ENCODE assay signal across 7 cellular contexts in the genomic region with DNA sequence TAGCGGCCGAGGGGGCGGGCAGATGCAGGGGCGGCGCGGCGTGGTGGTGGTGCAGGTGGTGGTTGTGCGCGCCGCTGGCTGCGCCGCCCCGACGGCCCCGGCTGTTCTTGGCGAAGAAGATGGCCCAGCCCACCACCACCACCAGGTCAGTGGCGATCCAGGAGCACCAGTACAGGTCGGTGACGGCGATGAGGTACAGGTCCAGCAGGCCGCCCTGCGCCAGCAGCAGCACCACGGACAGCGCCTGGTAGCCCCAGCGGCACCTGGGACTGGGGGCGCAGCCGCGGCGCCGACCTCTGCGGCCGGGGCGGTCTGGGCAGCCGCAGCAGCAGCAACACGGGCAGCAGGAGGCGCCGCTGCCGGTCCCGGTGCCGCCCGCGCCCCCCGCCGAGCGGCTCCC. TPM values are rescaled to one million over a fixed set of nuclear protein-coding genes. Genes with fewer than 3 reads are reported as not detected.
DNase-seq lines count a peak whose midpoint lies in the region; ATAC-seq and TF ChIP-seq lines count a peak whose summit lies in the region.

No MANE protein-coding gene starts in this region.

- peak; percentile 44 for DNase-seq in activated B cell treated with CpG ODN at 0.5 μM for 24 hours
- peak; percentile 69 for DNase-seq in dermis blood vessel endothelial cell
- peak; percentile 23 to 54 for DNase-seq in memory B cell (ENCODE audit: low spot score in 2 of 2)
- DNase-seq in stomach = peak; percentile 51
- DNase-seq in dedifferentiated amniotic fluid mesenchymal stem cell (ENCODE audit: extremely low spot score) = no peak

- no peak for TF ChIP-seq POLR2A in stomach (IDR thresholded peaks at IDR 0.05)

- POLR2A ChIA-PET in activated B cell treated with CpG ODN at 0.5 μM for 24 hours (lab: Charles Lee) = no interaction called here

- H3K4me1 Mint-ChIP-seq in activated B cell treated with CpG ODN at 0.5 μM for 24 hours = peaks cover 35% of the 10 kb centered on the region
- peaks cover 25% of the 10 kb centered on the region for H3K4me1 Mint-ChIP-seq in memory B cell

- H3K9me3 ChIP-seq in stomach = peaks cover 0 to 4% (median 0%) of the 10 kb centered on the region in 4 donors

- peaks cover 4 to 63% (median 35%) of the 10 kb centered on the region in 3 donors for H3K27me3 ChIP-seq in stomach

- peak overlapping the region; percentile 51 to 89 (median 62) for H3K4me3 ChIP-seq in stomach

- 0 to 6% (median 0%) methylated on average over 3 to 45 of the region's 45 CpGs for WGBS in stomach, 5 donors

- TF ChIP-seq CTCF in activated B cell treated with CpG ODN at 0.5 μM for 24 hours (IDR thresholded peaks at IDR 0.05) (no peak), stomach (IDR thresholded peaks at IDR 0.05) (no peak)

- no peaks in the 10 kb centered on the region for H3K36me3 Mint-ChIP-seq in activated B cell treated with CpG ODN at 0.5 μM for 24 hours (ENCODE audit: low read depth)
- H3K36me3 Mint-ChIP-seq in memory B cell = no peaks in the 10 kb centered on the region

- H3K9me3 Mint-ChIP-seq in activated B cell treated with CpG ODN at 0.5 μM for 24 hours = no peaks in the 10 kb centered on the region
- H3K9me3 Mint-ChIP-seq in memory B cell = no peaks in the 10 kb centered on the region

- H3K27ac Mint-ChIP-seq in activated B cell treated with CpG ODN at 0.5 μM for 24 hours = no peak overlapping the region
- H3K27ac Mint-ChIP-seq in memory B cell = no peak overlapping the region

- no peak overlapping the region for H3K27ac ChIP-seq in stomach

- TF ChIP-seq EP300 in stomach (IDR thresholded peaks at IDR 0.05) = no peak

- ATAC-seq in HG02798 (IDR thresholded peaks at IDR 0.05; ENCODE audit: poor library complexity, unreplicated experiment) (peak; percentile 38), activated B cell treated with CpG ODN at 0.5 μM for 24 hours (ENCODE audit: low read depth) (peak; percentile 71), memory B cell (ENCODE audit: low read depth) (peak; percentile 59), GM18867 (IDR thresholded peaks at IDR 0.05; ENCODE audit: unreplicated experiment) (no peak)

- CTCF ChIA-PET in activated B cell treated with CpG ODN at 0.5 μM for 24 hours (lab: Charles Lee) = no interaction called here

- intact Hi-C loops in activated B cell treated with CpG ODN at 0.5 μM for 24 hours (cut with micrococcal nuclease) = no loop called here
- intact Hi-C loops in stomach (cut with DNase I; ENCODE audit: low total_unique reads) = no loop called here

- peak overlapping the region; percentile 24 for H3K4me3 Mint-ChIP-seq in activated B cell treated with CpG ODN at 0.5 μM for 24 hours
- H3K4me3 Mint-ChIP-seq in memory B cell = no peak overlapping the region

- no peaks in the 10 kb centered on the region for H3K36me3 ChIP-seq in stomach

- peaks cover 12 to 38% (median 20%) of the 10 kb centered on the region in 4 donors for H3K4me1 ChIP-seq in stomach

- H3K27me3 Mint-ChIP-seq in activated B cell treated with CpG ODN at 0.5 μM for 24 hours = peaks cover 27% of the 10 kb centered on the region
- peaks cover 12% of the 10 kb centered on the region for H3K27me3 Mint-ChIP-seq in memory B cell

RNA-seq across cellular contexts. Expression of gene TMEM121B, which starts 0.9 kb away (rescaled TPM):
- total RNA-seq in activated B cell treated with CpG ODN at 0.5 μM for 24 hours = 0.16 and 0.17 TPM in 2 replicates
- 0.05 and 0.17 TPM in 2 replicates for total RNA-seq in dermis blood vessel endothelial cell
- total RNA-seq in stomach = under 1 TPM in 2 of 5 donors, not detected in 3; 0.37 to 0.45 TPM
- under 1 TPM in 2 of 3 donors, not detected in 1; 0.08 to 0.12 TPM for polyA plus RNA-seq in stomach

RNA-seq across cellular contexts. Expression of gene IL17RA, which starts 35.5 kb away (rescaled TPM):
- total RNA-seq in activated B cell treated with CpG ODN at 0.5 μM for 24 hours = 15.7 and 18.1 TPM in 2 replicates
- 6.1 TPM in 2 replicates for total RNA-seq in dermis blood vessel endothelial cell
- total RNA-seq in stomach = 10 to 100 TPM in 4 of 5 donors, 1 to 10 TPM in 1; 6.2 to 19.1 (median 14.7) TPM
- 1 to 10 TPM; 3.2 to 3.8 (median 3.7) TPM for polyA plus RNA-seq in stomach

RNA-seq across cellular contexts. Expression of gene HDHD5, which starts 38.8 kb away (rescaled TPM):
- 23.9 and 25.2 TPM in 2 replicates for total RNA-seq in activated B cell treated with CpG ODN at 0.5 μM for 24 hours
- total RNA-seq in dermis blood vessel endothelial cell = 39.2 and 40.2 TPM in 2 replicates
- 100 to 1,000 TPM in 1 of 5 donors, 10 to 100 TPM in 4; 22.8 to 190 (median 55.4) TPM for total RNA-seq in stomach
- polyA plus RNA-seq in stomach = 10 to 100 TPM; 26.5 to 31.8 (median 30.5) TPM
